ENCODE assay signal across 17 cellular contexts in genomic region chr15:69747193-69747592, GRCh38.
DNase-seq lines count a peak whose midpoint lies in the region; ATAC-seq, FAIRE-seq and TF ChIP-seq lines count a peak whose summit lies in the region.
"Had no signal": no experiment of that assay in that cellular context is flagged by ENCODE, and none has a peak within 500 bp of the region (broad histone marks: within the 10 kb centered on the region; RNA-seq: fewer than 3 reads in every experiment).

No MANE protein-coding gene starts in this region.

- H3K9me3 Mint-ChIP-seq in activated CD4-positive, alpha-beta T cell treated with anti-CD3 and anti-CD28 coated beads for 36 hours (ENCODE audit: low read depth): peaks cover 2% of the 10 kb centered on the region
- H3K9me3 Mint-ChIP-seq: CD8-positive, alpha-beta T cell; GM23338 had no signal

- peaks cover 56% of the 10 kb centered on the region for H3K4me1 Mint-ChIP-seq in activated CD4-positive, alpha-beta T cell treated with anti-CD3 and anti-CD28 coated beads for 36 hours

- no peak overlapping the region for H4K91ac ChIP-seq in neuronal stem cell (ENCODE audit: low read depth, low read length, poor library complexity)

- CTCF ChIA-PET in activated CD4-positive, alpha-beta T cell treated with anti-CD3 and anti-CD28 coated beads for 36 hours (lab: Charles Lee): interaction anchor here (0.6 to 2.7 kb wide), 2 partner anchors 19 to 72 kb away, joined by 3 to 12 read pairs; no protein-coding TSS in a partner anchor
- CTCF ChIA-PET in Panc1 (lab: Charles Lee): no interaction called here

- H3K18ac ChIP-seq in neuronal stem cell (ENCODE audit: low read length): peak overlapping the region; percentile 2

- no peak overlapping the region for H2BK5ac ChIP-seq in neuronal stem cell (ENCODE audit: low read length)

- no peak overlapping the region for H2BK15ac ChIP-seq in neuronal stem cell (ENCODE audit: low read length)

- H3K79me1 ChIP-seq in neuronal stem cell (ENCODE audit: low read depth, low read length): no peaks in the 10 kb centered on the region

- no peaks in the 10 kb centered on the region for H3K36me3 Mint-ChIP-seq in activated CD4-positive, alpha-beta T cell treated with anti-CD3 and anti-CD28 coated beads for 36 hours (ENCODE audit: low read depth)
- H3K36me3 Mint-ChIP-seq: CD8-positive, alpha-beta T cell had no signal

- BruUV-seq in Panc1 (replicated peaks; lab: Mats Ljungman, UMichigan): no TSS peak

- no peak overlapping the region for H3K23ac ChIP-seq in neuronal stem cell (ENCODE audit: low read depth, low read length, poor library complexity)

- TF ChIP-seq CTCF in Panc1 (IDR thresholded peaks at IDR 0.05): no peak

- POLR2A ChIA-PET in activated CD4-positive, alpha-beta T cell treated with anti-CD3 and anti-CD28 coated beads for 36 hours (lab: Charles Lee): interaction anchor here (0.6 kb wide), 2 partner anchors 286 to 903 kb away, joined by 3 read pairs; no protein-coding TSS in a partner anchor
- POLR2A ChIA-PET in Panc1 (lab: Charles Lee): no interaction called here

- no peak overlapping the region for H3K14ac ChIP-seq in neuronal stem cell (ENCODE audit: low read length)

- no peak overlapping the region for H2BK120ac ChIP-seq in neuronal stem cell (ENCODE audit: low read depth, low read length)

- no peak overlapping the region for H2AK5ac ChIP-seq in neuronal stem cell (ENCODE audit: low read depth, low read length)

- H3K4me1 ChIP-seq in Panc1 (ENCODE audit: control insufficient read depth, insufficient read depth, low read length) (no peaks in the 10 kb centered on the region), neuronal stem cell (ENCODE audit: control insufficient read depth in 2 of 2, insufficient read depth in 1 of 2, low read depth in 1 of 2, low read length in 2 of 2) (peaks cover 0 to 4% of the 10 kb centered on the region in 2 donors)

- H3K36me3 ChIP-seq in Panc1 (ENCODE audit: control insufficient read depth, insufficient read depth, low read length) (no peaks in the 10 kb centered on the region), neuronal stem cell (replicated peaks in 1 of 2; ENCODE audit: control insufficient read depth in 2 of 2, insufficient read depth in 2 of 2, low read length in 2 of 2) (no peaks in the 10 kb centered on the region)
- H3K36me3 ChIP-seq: BLaER1 treated with 17β-estradiol and CSF1 and Interleukin-3, amounts not matched to agents 10 nM and 100 nM had no signal

- peak overlapping the region; percentile 10 for H3K27ac Mint-ChIP-seq in activated CD4-positive, alpha-beta T cell treated with anti-CD3 and anti-CD28 coated beads for 36 hours
- H3K27ac Mint-ChIP-seq: CD8-positive, alpha-beta T cell; GM23338 had no signal

- H3K4me3 ChIP-seq in Panc1 (ENCODE audit: low read depth in 2 of 2, low read length in 2 of 2): no peak overlapping the region
- H3K4me3 ChIP-seq in neuronal stem cell (ENCODE audit: low read length in 2 of 2): no peak overlapping the region
- H3K4me3 ChIP-seq: BLaER1 treated with 17β-estradiol and CSF1 and Interleukin-3, amounts not matched to agents 10 nM and 100 nM; GM23338 had no signal

- no CpG with 5 or more reads among the region's 5 CpGs for WGBS in neuronal stem cell (ENCODE audit: extremely low coverage in 2 of 2, insufficient read length in 2 of 2, insufficient replicate concordance in 1 of 2), 2 donors

- H2BK12ac ChIP-seq in neuronal stem cell (ENCODE audit: low read length): no peak overlapping the region

- ATAC-seq in activated CD4-positive, alpha-beta T cell treated with anti-CD3 and anti-CD28 coated beads for 36 hours: no peak
- peak; percentile 38; the same call in 1 of the 2 replicates for ATAC-seq in Panc1
- ATAC-seq: CD8-positive, alpha-beta T cell; GM23338 had no signal

- in situ Hi-C loops in Panc1 (cut with HindIII; ENCODE audit: low pct_unique_long_range_greater_than_20kb, low sequenced_read_pairs): no loop called here

- H2AFZ ChIP-seq in neuronal stem cell (ENCODE audit: low read length): no peak overlapping the region
- H2AFZ ChIP-seq: GM23338 had no signal

- no peak overlapping the region for H3K4ac ChIP-seq in neuronal stem cell (ENCODE audit: low read length)

- H3K4me3 Mint-ChIP-seq in activated CD4-positive, alpha-beta T cell treated with anti-CD3 and anti-CD28 coated beads for 36 hours: no peak overlapping the region
- H3K4me3 Mint-ChIP-seq: B cell; CD8-positive, alpha-beta T cell; GM23338 had no signal

- H3K27ac ChIP-seq in Panc1 (ENCODE audit: low read length) (no peak overlapping the region), neuronal stem cell (replicated peaks; ENCODE audit: low read length) (no peak overlapping the region)
- H3K27ac ChIP-seq: BLaER1 treated with 17β-estradiol and CSF1 and Interleukin-3, amounts not matched to agents 10 nM and 100 nM; HL-60 had no signal

- no peak overlapping the region for H4K8ac ChIP-seq in neuronal stem cell (ENCODE audit: low read depth, low read length)

- H3K27me3 ChIP-seq in Panc1 (ENCODE audit: control insufficient read depth, insufficient read depth, low read length): no peaks in the 10 kb centered on the region
- H3K27me3 ChIP-seq in neuronal stem cell (ENCODE audit: control insufficient read depth in 3 of 3, insufficient read depth in 3 of 3, low read depth in 1 of 3, low read length in 3 of 3): peaks cover 0 to 3% (median 2%) of the 10 kb centered on the region in 3 experiments

- no peak overlapping the region for H3K9ac ChIP-seq in neuronal stem cell (ENCODE audit: low read depth, low read length, poor library complexity)
- H3K9ac ChIP-seq: BLaER1 treated with 17β-estradiol and CSF1 and Interleukin-3, amounts not matched to agents 10 nM and 100 nM had no signal

- intact Hi-C loops in activated CD4-positive, alpha-beta T cell treated with anti-CD3 and anti-CD28 coated beads for 36 hours (cut with DNase I, micrococcal nuclease): no loop called here
- intact Hi-C loops in Panc1 (cut with micrococcal nuclease; ENCODE audit: unreplicated experiment): no loop called here

- no peaks in the 10 kb centered on the region for H3K9me3 ChIP-seq in Panc1 (ENCODE audit: control insufficient read depth, insufficient read depth, low read depth, low read length)
- peaks cover 0 to 1% of the 10 kb centered on the region in 2 donors for H3K9me3 ChIP-seq in neuronal stem cell (replicated peaks in 1 of 2; ENCODE audit: control insufficient read depth in 2 of 2, insufficient read depth in 1 of 2, low read depth in 1 of 2, low read length in 2 of 2)

- peaks cover 22% of the 10 kb centered on the region for H3K27me3 Mint-ChIP-seq in activated CD4-positive, alpha-beta T cell treated with anti-CD3 and anti-CD28 coated beads for 36 hours

- FAIRE-seq in GM19239 (lab: Jason Lieb, UNC): no peak
- FAIRE-seq: GM12892, GM18507, H54 had no signal

- DNase-seq in activated CD4-positive, alpha-beta T cell treated with anti-CD3 and anti-CD28 coated beads for 36 hours: no peak
- no peak for DNase-seq in activated CD4-positive, alpha-beta T cell treated with anti-CD3 and anti-CD28 coated beads for 4 hours
- DNase-seq in Panc1 (ENCODE audit: low read depth, low spot score) (no peak), neuronal stem cell (ENCODE audit: low spot score) (no peak), NCI-H128 (lab: John Stamatoyannopoulos, UW; ENCODE audit: unreplicated experiment) (no peak), GM19239 (ENCODE audit: insufficient read length, low spot score) (no peak)
- DNase-seq: Calu3, GDM1, HCEC 1CT had no signal

- no peak overlapping the region for H3K4me2 ChIP-seq in neuronal stem cell (ENCODE audit: insufficient read depth, low read length, poor library complexity, severe bottlenecking)
- H3K4me2 ChIP-seq: BLaER1 treated with 17β-estradiol and CSF1 and Interleukin-3, amounts not matched to agents 10 nM and 100 nM; GM23338 had no signal
